1 cellular context compared by ENCODE assay signal in the genomic region with DNA sequence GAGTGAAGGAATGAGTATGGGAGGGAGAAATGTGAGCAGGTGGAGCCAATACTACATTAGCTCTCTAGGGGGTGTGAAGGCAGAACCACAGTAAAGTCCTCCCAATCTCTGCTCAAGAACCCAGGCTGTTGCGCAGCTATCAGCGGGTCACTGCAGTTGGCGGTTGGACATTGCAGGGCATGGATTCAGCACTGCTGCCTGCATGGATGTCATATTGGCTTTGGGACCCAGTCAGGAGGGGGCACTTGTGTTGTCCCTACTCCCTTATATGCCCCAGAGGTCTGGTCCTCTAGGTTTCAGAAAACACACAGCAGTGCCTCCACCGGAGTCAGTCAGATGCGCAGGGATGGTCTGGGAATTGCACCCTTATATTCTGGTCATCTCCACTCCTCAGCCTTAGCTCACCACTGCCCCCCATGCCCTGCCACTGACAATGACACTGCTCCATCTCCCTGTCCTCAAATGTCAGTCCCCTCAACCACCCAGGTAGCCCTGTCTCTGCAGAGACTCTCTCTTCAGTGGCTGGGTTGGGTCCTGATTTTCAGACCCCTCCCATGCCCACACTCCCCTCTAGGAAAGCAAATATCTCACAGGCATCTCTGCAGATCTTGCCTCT.
TF ChIP-seq lines count a peak whose summit lies in the region.

No MANE protein-coding gene starts in this region.

TF ChIP-seq in GM12878, 131 proteins besides CTCF, POLR2A, EP300 and RAD21:
- no peak for TF ChIP-seq FOXM1 (IDR thresholded peaks at IDR 0.05; ENCODE audit: low read depth, low read length)
- TF ChIP-seq JUND (IDR thresholded peaks at IDR 0.05; ENCODE audit: low read depth, low read length), result no peak
- TF ChIP-seq MYB (IDR thresholded peaks at IDR 0.05; ENCODE audit: borderline replicate concordance, low read depth, low read length), result no peak
- TF ChIP-seq ETV6 (conservative IDR thresholded peaks at IDR 0.05 in 1 of 2, IDR thresholded peaks at IDR 0.05 in 1 of 2; ENCODE audit: borderline replicate concordance in 1 of 2, low read depth in 1 of 2), result no peak
